15 cellular contexts compared by ENCODE assay signal in genomic region chr2:67389286-67389685, GRCh38. TPM values are rescaled to one million over a fixed set of nuclear protein-coding genes. Genes with fewer than 3 reads are reported as not detected.
DNase-seq lines count a peak whose midpoint lies in the region; ATAC-seq and TF ChIP-seq lines count a peak whose summit lies in the region.
"Had no signal": no experiment of that assay in that cellular context is flagged by ENCODE, and none has a peak within 500 bp of the region (broad histone marks: within the 10 kb centered on the region; RNA-seq: fewer than 3 reads in every experiment).

No MANE protein-coding gene starts in this region.

- peaks cover 44% of the 10 kb centered on the region for H3K4me1 Mint-ChIP-seq in WTC11
- H3K4me1 Mint-ChIP-seq in activated CD8-positive, alpha-beta memory T cell treated with anti-CD3 and anti-CD28 coated beads, Interleukin-2, amount 10 ng/mL, durations not matched to agents 7 days and 5 days: peaks cover 6% of the 10 kb centered on the region
- H3K4me1 Mint-ChIP-seq: activated CD4-positive, alpha-beta memory T cell treated with anti-CD3 and anti-CD28 coated beads, Interleukin-2, amount 10 ng/mL, durations not matched to agents 7 days and 5 days; memory B cell had no signal

- peak overlapping the region; percentile 93 for H3K27ac Mint-ChIP-seq in WTC11
- no peak overlapping the region for H3K27ac Mint-ChIP-seq in activated CD8-positive, alpha-beta memory T cell treated with anti-CD3 and anti-CD28 coated beads, Interleukin-2, amount 10 ng/mL, durations not matched to agents 7 days and 5 days
- H3K27ac Mint-ChIP-seq: activated CD4-positive, alpha-beta memory T cell treated with anti-CD3 and anti-CD28 coated beads, Interleukin-2, amount 10 ng/mL, durations not matched to agents 7 days and 5 days; CD8-positive, alpha-beta T cell; memory B cell had no signal

- WGBS in right cardiac atrium: 52% methylated on average over 2 of the region's 2 CpGs

- peak; percentile 77 for DNase-seq in EL
- no peak for DNase-seq in WTC11 (ENCODE audit: low spot score)
- DNase-seq in fibroblast of villous mesenchyme (ENCODE audit: low read depth): peak; percentile 54
- DNase-seq in NCI-H526 treated with DMSO at 0.1 percent for 48 hours (lab: John Stamatoyannopoulos, UW): no peak
- no peak for DNase-seq in right cardiac atrium
- DNase-seq in activated CD8-positive, alpha-beta memory T cell treated with anti-CD3 and anti-CD28 coated beads, Interleukin-2, amount 10 ng/mL, durations not matched to agents 7 days and 5 days: no peak
- DNase-seq: activated CD4-positive, alpha-beta memory T cell treated with anti-CD3 and anti-CD28 coated beads, Interleukin-2, amount 10 ng/mL, durations not matched to agents 7 days and 5 days; CD8-positive, alpha-beta T cell; erythroblast; NCI-H1105 treated with DMSO at 0.1 percent for 48 hours; NCI-H748 treated with DMSO at 0.1 percent for 48 hours had no signal

- intact Hi-C loops in right cardiac atrium (cut with DNase I): no loop called here

- H3K9ac ChIP-seq in rectal smooth muscle tissue (ENCODE audit: low read length): no peak overlapping the region

- H3K27me3 ChIP-seq in rectal smooth muscle tissue (ENCODE audit: control insufficient read depth, insufficient read depth, low read length) (no peaks in the 10 kb centered on the region), right cardiac atrium (ENCODE audit: control insufficient read depth, insufficient read depth) (no peaks in the 10 kb centered on the region)

- no peaks in the 10 kb centered on the region for H3K9me3 Mint-ChIP-seq in WTC11
- no peaks in the 10 kb centered on the region for H3K9me3 Mint-ChIP-seq in activated CD8-positive, alpha-beta memory T cell treated with anti-CD3 and anti-CD28 coated beads, Interleukin-2, amount 10 ng/mL, durations not matched to agents 7 days and 5 days (ENCODE audit: low read depth)
- H3K9me3 Mint-ChIP-seq: activated CD4-positive, alpha-beta memory T cell treated with anti-CD3 and anti-CD28 coated beads, Interleukin-2, amount 10 ng/mL, durations not matched to agents 7 days and 5 days; CD8-positive, alpha-beta T cell; memory B cell had no signal

- no peak overlapping the region for H3K4me3 ChIP-seq in fibroblast of villous mesenchyme (ENCODE audit: low read depth, low read length)
- no peak overlapping the region for H3K4me3 ChIP-seq in rectal smooth muscle tissue (ENCODE audit: low read length)
- H3K4me3 ChIP-seq in right cardiac atrium (ENCODE audit: low read length): no peak overlapping the region
- H3K4me3 ChIP-seq: skin epidermis had no signal

- no peaks in the 10 kb centered on the region for H3K9me3 ChIP-seq in right cardiac atrium (ENCODE audit: control insufficient read depth, low read length)

- ATAC-seq in WTC11 (peak; percentile 55), GM18873 (IDR thresholded peaks at IDR 0.05; ENCODE audit: low FRiP score, unreplicated experiment) (no peak), right cardiac atrium (no peak)
- no peak for ATAC-seq in activated CD8-positive, alpha-beta memory T cell treated with anti-CD3 and anti-CD28 coated beads, Interleukin-2, amount 10 ng/mL, durations not matched to agents 7 days and 5 days
- ATAC-seq: CD8-positive, alpha-beta T cell had no signal

- CTCF ChIA-PET in WTC11 (lab: Charles Lee): interaction anchor here (0.6 to 0.7 kb wide), 2 partner anchors 192 to 195 kb away, joined by 3 read pairs; no protein-coding TSS in a partner anchor
- CTCF ChIA-PET in activated CD8-positive, alpha-beta memory T cell treated with anti-CD3 and anti-CD28 coated beads, Interleukin-2, amount 10 ng/mL, durations not matched to agents 7 days and 5 days (lab: Charles Lee): no interaction called here

- peak overlapping the region; percentile 12; the same call in 1 of the 2 replicates for H3K4me3 Mint-ChIP-seq in WTC11
- no peak overlapping the region for H3K4me3 Mint-ChIP-seq in activated CD8-positive, alpha-beta memory T cell treated with anti-CD3 and anti-CD28 coated beads, Interleukin-2, amount 10 ng/mL, durations not matched to agents 7 days and 5 days
- H3K4me3 Mint-ChIP-seq: activated CD4-positive, alpha-beta memory T cell treated with anti-CD3 and anti-CD28 coated beads, Interleukin-2, amount 10 ng/mL, durations not matched to agents 7 days and 5 days; CD8-positive, alpha-beta T cell; memory B cell had no signal

- H3K4me1 ChIP-seq in rectal smooth muscle tissue (ENCODE audit: control insufficient read depth, insufficient read depth, low read length): peaks cover 7% of the 10 kb centered on the region
- no peaks in the 10 kb centered on the region for H3K4me1 ChIP-seq in right cardiac atrium (ENCODE audit: control insufficient read depth, insufficient read depth, low read length)

- H3K36me3 ChIP-seq in rectal smooth muscle tissue (ENCODE audit: control insufficient read depth, insufficient read depth, low read length): no peaks in the 10 kb centered on the region

- TF ChIP-seq CTCF in WTC11 (IDR thresholded peaks at IDR 0.05): no peak
- no peak for TF ChIP-seq CTCF in fibroblast of villous mesenchyme (IDR thresholded peaks at IDR 0.05; ENCODE audit: insufficient read depth, low read depth, low read length)

- H3K27me3 Mint-ChIP-seq in WTC11 (ENCODE audit: low read depth): no peaks in the 10 kb centered on the region
- no peaks in the 10 kb centered on the region for H3K27me3 Mint-ChIP-seq in activated CD8-positive, alpha-beta memory T cell treated with anti-CD3 and anti-CD28 coated beads, Interleukin-2, amount 10 ng/mL, durations not matched to agents 7 days and 5 days
- H3K27me3 Mint-ChIP-seq: activated CD4-positive, alpha-beta memory T cell treated with anti-CD3 and anti-CD28 coated beads, Interleukin-2, amount 10 ng/mL, durations not matched to agents 7 days and 5 days; memory B cell had no signal

- POLR2A ChIA-PET in WTC11 (lab: Charles Lee): no interaction called here

- H3K36me3 Mint-ChIP-seq in WTC11: no peaks in the 10 kb centered on the region; the same call in 1 of the 2 replicates
- H3K36me3 Mint-ChIP-seq in activated CD8-positive, alpha-beta memory T cell treated with anti-CD3 and anti-CD28 coated beads, Interleukin-2, amount 10 ng/mL, durations not matched to agents 7 days and 5 days: peaks cover 3% of the 10 kb centered on the region
- H3K36me3 Mint-ChIP-seq: CD8-positive, alpha-beta T cell; memory B cell had no signal

- H3K27ac ChIP-seq in rectal smooth muscle tissue (ENCODE audit: low read depth, low read length): peak overlapping the region; percentile 8
- H3K27ac ChIP-seq in right cardiac atrium (ENCODE audit: low read length): no peak overlapping the region

TF ChIP-seq in WTC11, 78 proteins besides CTCF, POLR2A, EP300 and RAD21 (continues in another document):
- TF ChIP-seq PRDM15 (CRISPR knock-in tag; IDR thresholded peaks at IDR 0.05) (no peak), ZNF423 (CRISPR knock-in tag; IDR thresholded peaks at IDR 0.05) (no peak), TEAD4 (CRISPR knock-in tag; IDR thresholded peaks at IDR 0.05) (peak; percentile 40; the same call in 1 of the 2 replicates)
- TF ChIP-seq, protein P1, sequence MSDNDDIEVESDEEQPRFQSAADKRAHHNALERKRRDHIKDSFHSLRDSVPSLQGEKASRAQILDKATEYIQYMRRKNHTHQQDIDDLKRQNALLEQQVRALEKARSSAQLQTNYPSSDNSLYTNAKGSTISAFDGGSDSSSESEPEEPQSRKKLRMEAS (CRISPR knock-in tag; IDR thresholded peaks at IDR 0.05): no peak

RNA-seq across cellular contexts. Expression of gene ETAA1, which starts 7.8 kb away (rescaled TPM):
- total RNA-seq in WTC11 (2021) (23.8 to 27.3 TPM (median 24.6 TPM) in 3 replicates), fibroblast of villous mesenchyme (15.5 and 17.7 TPM in 2 replicates), right cardiac atrium (1 to 10 TPM; 4.6 to 6.3 (median 5.6) TPM)
- polyA plus RNA-seq in right cardiac atrium: 4.2 TPM
- total RNA-seq in activated CD8-positive, alpha-beta memory T cell treated with anti-CD3 and anti-CD28 coated beads, Interleukin-2, amount 10 ng/mL, durations not matched to agents 7 days and 5 days: 10 to 100 TPM; 10.7 to 11.7 TPM

Comparison
In these comparisons a context has a peak if more than half of its experiments do, and no peak if none do; other contexts are left out.
1. DNase-seq: peak in EL (single experiment) and fibroblast of villous mesenchyme (single experiment); none in WTC11 (single experiment), NCI-H526 treated with DMSO at 0.1 percent for 48 hours (single experiment), right cardiac atrium (0 of 3) and activated CD8-positive, alpha-beta memory T cell treated with anti-CD3 and anti-CD28 coated beads, Interleukin-2, amount 10 ng/mL, durations not matched to agents 7 days and 5 days (single experiment).